32 cellular contexts compared by ENCODE assay signal in genomic region chr11:44840526-44840925, GRCh38.
DNase-seq lines count a peak whose midpoint lies in the region; FAIRE-seq and TF ChIP-seq lines count a peak whose summit lies in the region.
"Had no signal": no experiment of that assay in that cellular context is flagged by ENCODE, and none has a peak within 500 bp of the region (broad histone marks: within the 10 kb centered on the region; RNA-seq: fewer than 3 reads in every experiment).

No MANE protein-coding gene starts in this region.

- 0 out of 2 replicates have a peak overlapping the region, but pooled peaks have one; percentile 16 for H2BK15ac ChIP-seq in H1 (ENCODE audit: low read length)

- no peak overlapping the region for H3K18ac ChIP-seq in H1 (ENCODE audit: extremely low read depth, low read length)

- H3K27ac Mint-ChIP-seq in neural progenitor cell = peak overlapping the region; percentile 69
- H3K27ac Mint-ChIP-seq: activated CD8-positive, alpha-beta memory T cell treated with anti-CD3 and anti-CD28 coated beads, Interleukin-2, amount 10 ng/mL, durations not matched to agents 7 days and 5 days; activated naive CD4-positive, alpha-beta T cell treated with anti-CD3 and anti-CD28 coated beads for 36 hours; activated T-cell treated with anti-CD3 and anti-CD28 coated beads, Interleukin-2, amount 50 U/mL, for 72 hours; memory B cell; progenitor cell of endocrine pancreas; WTC11 had no signal

- H3K4ac ChIP-seq in H1 (replicated peaks; ENCODE audit: insufficient read length, low read depth, low read length) = no peak overlapping the region

- POLR2A ChIA-PET in H1 (lab: Charles Lee; ENCODE audit: partially characterized antibody) = interaction anchor here (0.9 kb wide), 1 partner anchor 9 kb away, joined by 3 read pairs; no protein-coding TSS in a partner anchor

- H4K20me1 ChIP-seq in H1 (replicated peaks in 1 of 2; ENCODE audit: control insufficient read depth in 1 of 2, insufficient read depth in 2 of 2, low read length in 2 of 2) = no peaks in the 10 kb centered on the region
- peaks cover 13% of the 10 kb centered on the region for H4K20me1 ChIP-seq in neural progenitor cell (ENCODE audit: low read depth)

- TF ChIP-seq CTCF in H1 (IDR thresholded peaks at IDR 0.05; ENCODE audit: control extremely low read depth in 1 of 3, insufficient read depth in 1 of 3, low read depth in 1 of 3, low read length in 3 of 3) (no peak), neural progenitor cell (IDR thresholded peaks at IDR 0.05) (no peak)

- no peak overlapping the region for H3K4me3 Mint-ChIP-seq in neural progenitor cell
- H3K4me3 Mint-ChIP-seq: activated CD8-positive, alpha-beta memory T cell treated with anti-CD3 and anti-CD28 coated beads, Interleukin-2, amount 10 ng/mL, durations not matched to agents 7 days and 5 days; activated naive CD4-positive, alpha-beta T cell treated with anti-CD3 and anti-CD28 coated beads for 36 hours; activated T-cell treated with anti-CD3 and anti-CD28 coated beads, Interleukin-2, amount 50 U/mL, for 72 hours; CD14-positive monocyte; memory B cell; WTC11 had no signal

- no peak overlapping the region for H3K27ac ChIP-seq in H1 (ENCODE audit: low read depth, low read length)
- H3K27ac ChIP-seq in neural progenitor cell = no peak overlapping the region
- H3K27ac ChIP-seq: heart right ventricle, neutrophil, upper lobe of left lung had no signal

- DNase-seq in MG63 (peak; percentile 24), NCI-H446 (lab: John Stamatoyannopoulos, UW) (peak; percentile 43 to 65), H1 (ENCODE audit: low read depth in 1 of 2, low spot score in 2 of 2) (no peak), neural progenitor cell (ENCODE audit: low spot score) (no peak), midbrain (lab: John Stamatoyannopoulos, UW) (no peak), superior temporal gyrus (ENCODE audit: extremely low spot score) (no peak), D341Med (ENCODE audit: low spot score) (no peak)
- DNase-seq: activated CD4-positive, alpha-beta T cell treated with anti-CD3 and anti-CD28 coated beads, Interleukin-2, amount 50 U/mL, for 1 hour; activated CD8-positive, alpha-beta memory T cell treated with anti-CD3 and anti-CD28 coated beads, Interleukin-2, amount 10 ng/mL, durations not matched to agents 7 days and 5 days; activated naive CD4-positive, alpha-beta T cell treated with anti-CD3 and anti-CD28 coated beads for 36 hours; activated T-cell treated with anti-CD3 and anti-CD28 coated beads, Interleukin-2, amount 50 U/mL, for 72 hours; effector memory CD4-positive, alpha-beta T cell; erythroblast; heart right ventricle; left cardiac atrium; NCI-H1105 treated with DMSO at 0.1 percent for 48 hours; NCI-H2029 treated with DMSO at 0.1 percent for 48 hours; NCI-H510A treated with DMSO at 0.1 percent for 48 hours; NK-92 treated with Interleukin-12 subunit alpha and Interleukin-12 subunit beta, amount 100 ng/mL, for 24 hours; SIG-M5; stimulated activated CD4-positive, alpha-beta T cell treated with anti-CD3 and anti-CD28 coated beads, Interleukin-12 subunit alpha, Interleukin-12 subunit beta, amount 100 ng/mL, for 4 hours; stimulated activated CD4-positive, alpha-beta T cell treated with anti-CD3 and anti-CD28 coated beads, Interleukin-4, amount 100 ng/mL, for 1 hour; upper lobe of left lung had no signal

- H3K9me3 ChIP-seq in MG63 (peaks cover 22% of the 10 kb centered on the region), H1 (ENCODE audit: insufficient read depth in 2 of 2, low read depth in 1 of 2, low read length in 1 of 2) (peaks cover 0 to 13% of the 10 kb centered on the region in 2 experiments; a peak in 2 of 4 replicates), neural progenitor cell (ENCODE audit: low read depth) (peaks cover 16% of the 10 kb centered on the region)
- H3K9me3 ChIP-seq: neutrophil had no signal

- H3K4me3 ChIP-seq in MG63 = no peak overlapping the region
- H3K4me3 ChIP-seq in H1 (ENCODE audit: extremely low read depth in 1 of 4, insufficient read depth in 2 of 4, low read depth in 3 of 4, low read length in 4 of 4) = no peak overlapping the region
- no peak overlapping the region for H3K4me3 ChIP-seq in neural progenitor cell
- H3K4me3 ChIP-seq: heart right ventricle, upper lobe of left lung had no signal

- H3K36me3 ChIP-seq in MG63 = no peaks in the 10 kb centered on the region
- H3K36me3 ChIP-seq in H1 (ENCODE audit: control insufficient read depth in 2 of 4, insufficient read depth in 4 of 4, low read length in 3 of 4) = no peaks in the 10 kb centered on the region
- no peaks in the 10 kb centered on the region for H3K36me3 ChIP-seq in neural progenitor cell
- H3K36me3 ChIP-seq: neutrophil, upper lobe of left lung had no signal

- no peaks in the 10 kb centered on the region for H3K27me3 ChIP-seq in MG63
- peaks cover 0 to 2% (median 0%) of the 10 kb centered on the region in 4 experiments; a peak in 1 of 7 replicates for H3K27me3 ChIP-seq in H1 (replicated peaks in 1 of 4; ENCODE audit: control insufficient read depth in 3 of 4, extremely low read depth in 1 of 4, insufficient read depth in 3 of 4, low read length in 3 of 4)
- peaks cover 3% of the 10 kb centered on the region for H3K27me3 ChIP-seq in neural progenitor cell
- H3K27me3 ChIP-seq: heart right ventricle, neutrophil, upper lobe of left lung had no signal

- no peak overlapping the region for H3K14ac ChIP-seq in H1 (ENCODE audit: insufficient read length)

- H2BK5ac ChIP-seq in H1 (ENCODE audit: low read depth, low read length) = no peak overlapping the region

- H2AK5ac ChIP-seq in H1 (ENCODE audit: low read depth, low read length) = peak overlapping the region; percentile 54; the same call in 1 of the 2 replicates

- H2AFZ ChIP-seq in H1 (ENCODE audit: low read length) (no peak overlapping the region), neural progenitor cell (replicated peaks) (no peak overlapping the region)

- no peak for TF ChIP-seq POLR2A in H1 (IDR thresholded peaks at IDR 0.05; ENCODE audit: control extremely low read depth in 1 of 2, low read depth in 2 of 2, low read length in 2 of 2)

- CTCF ChIA-PET in H1 (lab: Charles Lee; ENCODE audit: partially characterized antibody) = interaction anchor here (0.6 to 2.1 kb wide), 5 partner anchors 17 to 67 kb away, joined by 3 to 7 read pairs (median 3); no protein-coding TSS in a partner anchor

- peaks cover 51% of the 10 kb centered on the region for H3K36me3 Mint-ChIP-seq in neural progenitor cell
- H3K36me3 Mint-ChIP-seq: CD14-positive monocyte had no signal

- no peak overlapping the region for H3K23ac ChIP-seq in H1 (ENCODE audit: insufficient read length)

- no peak overlapping the region for H4K5ac ChIP-seq in H1 (ENCODE audit: insufficient read length, low read depth, low read length)

- no peak overlapping the region for H3K9ac ChIP-seq in H1 (replicated peaks in 1 of 4; ENCODE audit: extremely low read depth in 1 of 4, low read depth in 3 of 4, low read length in 3 of 4)
- H3K9ac ChIP-seq in neural progenitor cell = no peak overlapping the region

- H2BK120ac ChIP-seq in H1 (replicated peaks; ENCODE audit: low read depth, low read length) = no peak overlapping the region

- WGBS in H1 (ENCODE audit: extremely low coverage in 1 of 2, insufficient coverage in 1 of 2, insufficient read length in 1 of 2, insufficient replicate concordance in 2 of 2, low coverage in 1 of 2, low lambda C conversion rate in 2 of 2, missing lambda C conversion rate in 1 of 2), 2 experiments = 84% methylated on average over 5 of the region's 5 CpGs; no CpG with 5 or more reads in 1 of the 2 experiments

- H4K8ac ChIP-seq in H1 (ENCODE audit: extremely low read depth, insufficient read depth, low read length) = no peak overlapping the region

- no peaks in the 10 kb centered on the region for H3K23me2 ChIP-seq in H1 (ENCODE audit: low read depth, low read length)

- no peak overlapping the region for H2BK12ac ChIP-seq in H1 (ENCODE audit: low read depth, low read length)

- no peak overlapping the region for H3K56ac ChIP-seq in H1 (replicated peaks; ENCODE audit: insufficient read length, low read depth, low read length)

- H4K91ac ChIP-seq in H1 (replicated peaks; ENCODE audit: insufficient read length, low read length) = no peak overlapping the region

- H2BK20ac ChIP-seq in H1 (ENCODE audit: low read length) = no peak overlapping the region

- peaks cover 14% of the 10 kb centered on the region for H3F3A ChIP-seq in neural progenitor cell (ENCODE audit: low read depth)

- 0 out of 4 replicates have a peak, but pooled peaks of 1 of the 2 experiments have one; percentile 2 for TF ChIP-seq RAD21 in H1 (IDR thresholded peaks at IDR 0.05 in 1 of 2, conservative IDR thresholded peaks at IDR 0.05 in 1 of 2; ENCODE audit: low read depth in 2 of 2, low read length in 2 of 2)

- H3K9me3 Mint-ChIP-seq in neural progenitor cell = peaks cover 34% of the 10 kb centered on the region

- H3K79me2 ChIP-seq in H1 (ENCODE audit: control insufficient read depth in 1 of 2, insufficient read depth in 2 of 2, low read length in 2 of 2) = no peaks in the 10 kb centered on the region
- H3K79me2 ChIP-seq in neural progenitor cell (ENCODE audit: low read depth) = peaks cover 7% of the 10 kb centered on the region

- peaks cover 48% of the 10 kb centered on the region for H3K4me1 Mint-ChIP-seq in neural progenitor cell
- H3K4me1 Mint-ChIP-seq: activated CD8-positive, alpha-beta memory T cell treated with anti-CD3 and anti-CD28 coated beads, Interleukin-2, amount 10 ng/mL, durations not matched to agents 7 days and 5 days; CD14-positive monocyte; memory B cell had no signal

- H3K79me1 ChIP-seq in H1 (ENCODE audit: low read depth, low read length) = no peaks in the 10 kb centered on the region

- TF ChIP-seq EP300 in H1 (IDR thresholded peaks at IDR 0.05; ENCODE audit: borderline replicate concordance in 1 of 2, low read depth in 2 of 2, low read length in 2 of 2) = no peak

- peaks cover 8% of the 10 kb centered on the region for H3K27me3 Mint-ChIP-seq in neural progenitor cell (ENCODE audit: insufficient read depth, low read depth)
- H3K27me3 Mint-ChIP-seq: progenitor cell of endocrine pancreas had no signal

- H3K4me1 ChIP-seq in H1 (replicated peaks in 1 of 4; ENCODE audit: control insufficient read depth in 3 of 4, insufficient read depth in 4 of 4, low read length in 3 of 4) (peaks cover 0 to 16% (median 6%) of the 10 kb centered on the region in 4 experiments; a peak in 5 of 7 replicates), neural progenitor cell (peaks cover 33% of the 10 kb centered on the region)

- H3K4me2 ChIP-seq in H1 (ENCODE audit: insufficient read depth in 1 of 2, low read depth in 2 of 2, low read length in 2 of 2) (no peak overlapping the region), neural progenitor cell (no peak overlapping the region)

- FAIRE-seq in H1 (lab: Jason Lieb, UNC) = no peak
- FAIRE-seq: bronchial epithelial cell, colon, D721Med, G401.6 had no signal

TF ChIP-seq in H1, 55 proteins besides CTCF, POLR2A, EP300 and RAD21 (continues in another document):
- TF ChIP-seq JUN (IDR thresholded peaks at IDR 0.05; ENCODE audit: low read depth, low read length) (no peak), CHD1 (IDR thresholded peaks at IDR 0.05; ENCODE audit: low read depth, low read length) (no peak), BRCA1 (IDR thresholded peaks at IDR 0.05; ENCODE audit: low read depth, low read length) (no peak), SAP30 (IDR thresholded peaks at IDR 0.05; ENCODE audit: insufficient read depth, insufficient replicate concordance, low read length) (no peak), CEBPB (IDR thresholded peaks at IDR 0.05; ENCODE audit: low read depth, low read length) (no peak), HDAC6 (IDR thresholded peaks at IDR 0.05; ENCODE audit: low read depth, low read length) (no peak)

Comparison
In these comparisons a context has a peak if more than half of its experiments do, and no peak if none do; other contexts are left out.
1. DNase-seq: peak in MG63 (single experiment) and NCI-H446 (2 of 2); none in H1 (0 of 2), neural progenitor cell (single experiment), midbrain (single experiment), superior temporal gyrus (single experiment) and D341Med (single experiment).